In the genomic region with DNA sequence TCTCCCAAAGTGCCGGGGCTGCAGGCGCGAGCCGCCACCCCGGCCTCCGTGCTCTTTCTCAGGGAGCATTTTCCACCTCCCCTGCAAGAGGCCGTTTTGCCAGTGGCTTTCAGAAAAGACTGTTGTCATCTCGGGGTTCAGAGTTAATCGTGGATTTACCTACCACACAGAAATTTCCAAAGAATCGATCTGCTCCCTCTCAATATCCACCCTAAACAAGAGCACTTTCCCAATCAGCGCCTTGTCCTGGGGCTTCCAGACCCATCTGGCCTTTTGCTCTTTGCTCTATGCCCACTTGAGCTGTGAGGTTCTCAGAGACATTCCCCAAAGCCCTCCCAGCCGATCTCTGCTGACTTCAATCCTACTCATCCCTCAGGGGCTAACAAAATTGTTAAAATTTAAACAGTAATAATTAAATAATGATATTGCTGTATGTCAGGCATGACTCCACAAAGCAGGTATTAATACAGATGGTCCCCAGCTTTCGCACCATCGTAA, we compare ENCODE assay signal across 9 cellular contexts.
A peak's percentile ranks its signal among the peaks of the same experiment; 100 is the strongest.
DNase-seq lines count a peak whose midpoint lies in the region; ATAC-seq and TF ChIP-seq lines count a peak whose summit lies in the region.
"Had no signal": no experiment of that assay in that cellular context is flagged by ENCODE, and none has a peak within 500 bp of the region (broad histone marks: within the 10 kb centered on the region; RNA-seq: fewer than 3 reads in every experiment).

No MANE protein-coding gene starts in this region.

- H3K4me3 ChIP-seq in CD4-positive, CD25-positive, alpha-beta regulatory T cell (ENCODE audit: low read depth, low read length) = no peak overlapping the region
- H3K4me3 ChIP-seq in Loucy (ENCODE audit: low read length, poor library complexity, severe bottlenecking) (peak overlapping the region; percentile 45), neutrophil (ENCODE audit: low read depth in 1 of 2, low read length in 1 of 2) (peak overlapping the region; percentile 56 to 62)
- peak overlapping the region; percentile 39 for H3K4me3 ChIP-seq in effector memory CD4-positive, alpha-beta T cell (ENCODE audit: insufficient read depth, low read depth, low read length, poor library complexity, severe bottlenecking)
- H3K4me3 ChIP-seq: MG63 had no signal

- peaks cover 14% of the 10 kb centered on the region; the same call in 1 of the 2 replicates for H3K79me2 ChIP-seq in Loucy (ENCODE audit: insufficient read depth, low read length)

- H3K4me1 ChIP-seq in CD4-positive, CD25-positive, alpha-beta regulatory T cell (ENCODE audit: control insufficient read depth, insufficient read depth, low read length, poor library complexity, severe bottlenecking) = peaks cover 17% of the 10 kb centered on the region
- H3K4me1 ChIP-seq in Loucy (ENCODE audit: insufficient read depth, low read length, poor library complexity, severe bottlenecking) = peaks cover 27% of the 10 kb centered on the region
- peaks cover 11% of the 10 kb centered on the region for H3K4me1 ChIP-seq in effector memory CD4-positive, alpha-beta T cell (ENCODE audit: control insufficient read depth, insufficient read depth, low read length, poor library complexity, severe bottlenecking)
- peaks cover 16 to 19% of the 10 kb centered on the region in 2 experiments for H3K4me1 ChIP-seq in neutrophil (ENCODE audit: control insufficient read depth in 1 of 2, insufficient read depth in 1 of 2, low read depth in 1 of 2, low read length in 1 of 2)

- H3K27me3 Mint-ChIP-seq in CD4-positive, CD25-positive, alpha-beta regulatory T cell = no peaks in the 10 kb centered on the region

- peak overlapping the region; percentile 64 for H3K4me2 ChIP-seq in Loucy (ENCODE audit: low read depth, low read length, poor library complexity, severe bottlenecking)

- H3K4me1 Mint-ChIP-seq in CD4-positive, CD25-positive, alpha-beta regulatory T cell = peaks cover 9 to 42% (median 26%) of the 10 kb centered on the region in 4 donors

- ATAC-seq in CD4-positive, CD25-positive, alpha-beta regulatory T cell (ENCODE audit: low read depth in 2 of 2) = no peak
- ATAC-seq in GM21619 (IDR thresholded peaks at IDR 0.05; ENCODE audit: unreplicated experiment) = no peak
- no peak for ATAC-seq in HG02798 (IDR thresholded peaks at IDR 0.05; ENCODE audit: poor library complexity, unreplicated experiment)

- no peaks in the 10 kb centered on the region for H4K20me1 ChIP-seq in Loucy (ENCODE audit: insufficient read depth, low read length, poor library complexity, severe bottlenecking)

- no peaks in the 10 kb centered on the region for H3K27me3 ChIP-seq in CD4-positive, CD25-positive, alpha-beta regulatory T cell (ENCODE audit: control insufficient read depth, insufficient read depth, low read length)
- H3K27me3 ChIP-seq in Loucy (ENCODE audit: insufficient read depth, low read length, poor library complexity, severe bottlenecking) (no peaks in the 10 kb centered on the region), neutrophil (no peaks in the 10 kb centered on the region)
- no peaks in the 10 kb centered on the region for H3K27me3 ChIP-seq in effector memory CD4-positive, alpha-beta T cell (replicated peaks; ENCODE audit: control insufficient read depth, insufficient read depth, low read length, poor library complexity, severe bottlenecking)
- H3K27me3 ChIP-seq: MG63 had no signal

- H2AFZ ChIP-seq in Loucy (ENCODE audit: low read length) = peak overlapping the region; percentile 82

- H3K9me3 Mint-ChIP-seq in CD4-positive, CD25-positive, alpha-beta regulatory T cell = peaks cover 0 to 2% (median 0%) of the 10 kb centered on the region in 7 donors

- H3K9me3 ChIP-seq in CD4-positive, CD25-positive, alpha-beta regulatory T cell (ENCODE audit: control insufficient read depth in 2 of 2, low read length in 2 of 2) = no peaks in the 10 kb centered on the region
- H3K9me3 ChIP-seq in Loucy (ENCODE audit: insufficient read depth, low read depth, low read length) (no peaks in the 10 kb centered on the region), neutrophil (no peaks in the 10 kb centered on the region)
- H3K9me3 ChIP-seq in effector memory CD4-positive, alpha-beta T cell (ENCODE audit: control insufficient read depth, low read length) = no peaks in the 10 kb centered on the region

- peak overlapping the region; percentile 81 for H3K9ac ChIP-seq in Loucy (ENCODE audit: low read depth, low read length, poor library complexity, severe bottlenecking)

- peak overlapping the region in 2 of 3 donors; percentile 70 to 71 for H3K27ac Mint-ChIP-seq in CD4-positive, CD25-positive, alpha-beta regulatory T cell

- no peak for DNase-seq in CD4-positive, CD25-positive, alpha-beta regulatory T cell
- no peak for DNase-seq in effector memory CD4-positive, alpha-beta T cell
- DNase-seq in HPDE6-E6E7 (ENCODE audit: extremely low spot score) = no peak
- DNase-seq in stimulated activated CD8-positive, alpha-beta memory T cell treated with anti-CD3 and anti-CD28 coated beads, Interleukin-4, amount 100 ng/mL, for 48 hours = no peak

- H3F3A ChIP-seq in Loucy (ENCODE audit: low read depth) = peaks cover under 1% of the 10 kb centered on the region; the same call in 1 of the 2 replicates

- H3K9me2 ChIP-seq in Loucy (replicated peaks; ENCODE audit: low read depth, low read length) = no peaks in the 10 kb centered on the region

- peak overlapping the region; percentile 24 for H3K27ac ChIP-seq in CD4-positive, CD25-positive, alpha-beta regulatory T cell (ENCODE audit: insufficient read depth, low read length, poor library complexity, severe bottlenecking)
- H3K27ac ChIP-seq in effector memory CD4-positive, alpha-beta T cell (ENCODE audit: insufficient read depth, low read length, poor library complexity, severe bottlenecking) = no peak overlapping the region
- peak overlapping the region; percentile 68 for H3K27ac ChIP-seq in neutrophil

- TF ChIP-seq CTCF in Loucy (conservative IDR thresholded peaks at IDR 0.05; ENCODE audit: low read length) (no peak), neutrophil (IDR thresholded peaks at IDR 0.05) (no peak)

- peak overlapping the region; percentile 19 to 70 (median 48) for H3K4me3 Mint-ChIP-seq in CD4-positive, CD25-positive, alpha-beta regulatory T cell

- peaks cover 5% of the 10 kb centered on the region for H3K36me3 Mint-ChIP-seq in CD4-positive, CD25-positive, alpha-beta regulatory T cell

- no peaks in the 10 kb centered on the region for H3K36me3 ChIP-seq in CD4-positive, CD25-positive, alpha-beta regulatory T cell (ENCODE audit: control insufficient read depth, insufficient read depth, low read length)
- no peaks in the 10 kb centered on the region for H3K36me3 ChIP-seq in Loucy (ENCODE audit: insufficient read depth, low read length)
- no peaks in the 10 kb centered on the region for H3K36me3 ChIP-seq in effector memory CD4-positive, alpha-beta T cell (ENCODE audit: control insufficient read depth, insufficient read depth, low read length)
- peaks cover 10% of the 10 kb centered on the region for H3K36me3 ChIP-seq in neutrophil
